In the genomic region with DNA sequence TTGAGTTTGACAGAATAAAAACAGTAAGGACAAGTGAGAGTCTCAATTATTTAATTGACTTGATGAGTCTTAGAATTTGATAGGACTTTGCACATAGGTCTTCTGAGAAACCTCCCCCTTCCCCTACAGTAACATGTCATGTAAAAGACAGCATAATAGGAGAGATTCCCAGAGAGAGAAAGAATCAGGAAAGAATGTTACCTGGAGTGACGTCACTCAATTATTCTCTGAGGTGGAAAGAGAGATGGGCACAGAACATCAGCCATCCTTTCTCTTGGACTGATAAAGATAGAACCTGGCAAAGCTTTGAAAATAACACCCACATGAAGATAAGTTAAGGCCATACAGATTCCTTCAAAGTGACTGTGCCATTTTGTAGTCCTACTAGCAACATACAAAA, we compare ENCODE assay signal across 23 cellular contexts. TPM values are rescaled to one million over a fixed set of nuclear protein-coding genes. Genes with fewer than 3 reads are reported as not detected.
"Had no signal": no experiment of that assay in that cellular context is flagged by ENCODE, and none has a peak within 500 bp of the region (broad histone marks: within the 10 kb centered on the region; RNA-seq: fewer than 3 reads in every experiment).

No MANE protein-coding gene starts in this region.

- H3K36me3 ChIP-seq: esophagus muscularis mucosa, gastrocnemius medialis, heart right ventricle, left lung, lower lobe of right lung had no signal

- H3K27me3 ChIP-seq: dorsolateral prefrontal cortex, esophagus muscularis mucosa, gastrocnemius medialis, heart right ventricle, left lung had no signal

- H3K4me1 Mint-ChIP-seq: mesothelial cell of epicardium had no signal

- H3K4me3 ChIP-seq: coronary artery, dorsolateral prefrontal cortex, esophagus muscularis mucosa, gastrocnemius medialis, heart right ventricle, left lung, lower lobe of right lung, mucosa of descending colon had no signal

- H3K4me1 ChIP-seq: heart right ventricle, left lung, lower lobe of right lung had no signal

- H3K4me3 Mint-ChIP-seq: mesothelial cell of epicardium had no signal

- H3K27ac Mint-ChIP-seq: mesothelial cell of epicardium had no signal

- ATAC-seq: gastrocnemius medialis, heart right ventricle, left cardiac atrium, left lung, left ventricle myocardium superior, lower lobe of right lung, mucosa of descending colon had no signal

- H3K9me3 ChIP-seq: esophagus muscularis mucosa, gastrocnemius medialis, lower lobe of right lung, mucosa of descending colon had no signal

- H3K27ac ChIP-seq: dorsolateral prefrontal cortex, esophagus muscularis mucosa, gastrocnemius medialis, heart right ventricle, left lung, lower lobe of right lung had no signal

- DNase-seq: dermis blood vessel endothelial cell; dorsolateral prefrontal cortex; effector CD4-positive, alpha-beta T cell; effector memory CD4-positive, alpha-beta T cell; foreskin fibroblast; foreskin melanocyte; gastrocnemius medialis; glutamatergic neuron; head of caudate nucleus; heart right ventricle; hippocampal formation; left cardiac atrium; left lung; left ventricle myocardium superior; lower lobe of right lung; mesenchymal stem cell; mucosa of descending colon had no signal

RNA-seq across cellular contexts. Expression of gene FRZB, which starts 19.3 kb away (rescaled TPM):
- total RNA-seq: endothelial cell of umbilical vein, epithelial cell of proximal tubule, glomerular endothelial cell had no signal
